Comparison of ENCODE assay signal across 1 cellular context in the genomic region with DNA sequence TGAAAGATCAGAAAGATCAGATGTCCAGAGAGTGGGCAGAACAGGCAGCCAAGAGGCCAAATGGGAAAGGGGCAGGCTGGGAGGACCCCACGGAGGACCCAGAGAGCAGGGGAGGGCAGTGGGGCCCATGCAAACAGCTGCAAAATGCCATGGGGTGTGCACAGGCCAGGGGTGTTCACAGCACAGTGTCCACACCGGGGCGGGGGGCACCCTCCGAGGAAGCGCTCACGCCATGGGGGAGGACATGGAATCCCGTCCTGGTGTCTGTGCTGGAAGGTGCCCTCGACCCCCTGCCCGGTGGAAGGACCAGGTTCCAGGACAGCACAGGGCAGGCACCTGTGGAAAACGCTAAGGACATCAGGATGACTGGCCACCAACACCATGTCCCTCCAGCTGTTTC.
TF ChIP-seq lines count a peak whose summit lies in the region.

No MANE protein-coding gene starts in this region.

TF ChIP-seq in HEK293, 187 proteins besides CTCF, POLR2A, EP300 and RAD21 (continued from another document):
- TF ChIP-seq, protein P1, sequence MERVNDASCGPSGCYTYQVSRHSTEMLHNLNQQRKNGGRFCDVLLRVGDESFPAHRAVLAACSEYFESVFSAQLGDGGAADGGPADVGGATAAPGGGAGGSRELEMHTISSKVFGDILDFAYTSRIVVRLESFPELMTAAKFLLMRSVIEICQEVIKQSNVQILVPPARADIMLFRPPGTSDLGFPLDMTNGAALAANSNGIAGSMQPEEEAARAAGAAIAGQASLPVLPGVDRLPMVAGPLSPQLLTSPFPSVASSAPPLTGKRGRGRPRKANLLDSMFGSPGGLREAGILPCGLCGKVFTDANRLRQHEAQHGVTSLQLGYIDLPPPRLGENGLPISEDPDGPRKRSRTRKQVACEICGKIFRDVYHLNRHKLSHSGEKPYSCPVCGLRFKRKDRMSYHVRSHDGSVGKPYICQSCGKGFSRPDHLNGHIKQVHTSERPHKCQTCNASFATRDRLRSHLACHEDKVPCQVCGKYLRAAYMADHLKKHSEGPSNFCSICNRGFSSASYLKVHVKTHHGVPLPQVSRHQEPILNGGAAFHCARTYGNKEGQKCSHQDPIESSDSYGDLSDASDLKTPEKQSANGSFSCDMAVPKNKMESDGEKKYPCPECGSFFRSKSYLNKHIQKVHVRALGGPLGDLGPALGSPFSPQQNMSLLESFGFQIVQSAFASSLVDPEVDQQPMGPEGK (tag by site-specific recombination; IDR thresholded peaks at IDR 0.05) = 0 out of 2 replicates have a peak, but pooled peaks have one; percentile 18
- peak; percentile 69 for TF ChIP-seq ZNF335 (tag by site-specific recombination; conservative IDR thresholded peaks at IDR 0.05)
- TF ChIP-seq GLIS2 (tag by site-specific recombination; IDR thresholded peaks at IDR 0.05) = 0 out of 2 replicates have a peak, but pooled peaks have one; percentile 22
